ENCODE assay signal across 30 cellular contexts in the genomic region with DNA sequence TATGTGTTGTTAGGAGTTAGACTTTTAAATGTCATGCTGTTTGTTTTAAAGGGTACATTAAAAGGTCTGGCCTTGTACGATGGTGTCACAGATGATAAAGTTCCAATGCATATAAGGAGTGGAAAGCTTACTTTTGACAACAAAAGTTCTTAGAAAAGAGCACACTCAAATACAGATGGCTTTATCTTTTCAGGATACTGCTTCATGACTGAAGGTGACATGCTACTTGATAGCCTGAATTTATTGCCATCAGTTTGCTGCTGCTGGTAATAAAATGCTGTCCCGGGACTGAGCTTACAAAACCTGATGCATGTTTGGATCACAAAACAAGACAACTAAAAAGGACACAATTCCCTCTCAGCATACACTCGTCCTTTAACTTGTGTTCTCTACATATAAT.
"Had no signal": no experiment of that assay in that cellular context is flagged by ENCODE, and none has a peak within 500 bp of the region (broad histone marks: within the 10 kb centered on the region; RNA-seq: fewer than 3 reads in every experiment).

No MANE protein-coding gene starts in this region.

- H3K27ac ChIP-seq: brain microvascular endothelial cell, coronary artery, heart right ventricle had no signal

- ATAC-seq: activated CD8-positive, alpha-beta T cell treated with anti-CD3 and anti-CD28 coated beads for 36 hours; activated T-cell treated with anti-CD3 and anti-CD28 coated beads, Interleukin-2, amount 50 U/mL, for 72 hours; esophagus mucosa; heart right ventricle; T-cell had no signal

- H3K4me3 ChIP-seq: coronary artery, dorsolateral prefrontal cortex, heart right ventricle had no signal

- H3K9me3 ChIP-seq: heart right ventricle had no signal

- H3K9me3 Mint-ChIP-seq: activated CD4-positive, alpha-beta T cell treated with anti-CD3 and anti-CD28 coated beads, Interleukin-2, amount 10 ng/mL, durations not matched to agents 7 days and 5 days; activated CD8-positive, alpha-beta T cell treated with anti-CD3 and anti-CD28 coated beads for 36 hours; activated T-cell treated with anti-CD3 and anti-CD28 coated beads, Interleukin-2, amount 50 U/mL, for 72 hours; central memory CD8-positive, alpha-beta T cell; dendritic cell treated with granulocyte-macrophage colony-stimulating factor and Interleukin-4, amounts not matched to agents 40 ng/mL and 50 ng/mL, for 4 days; endodermal cell; T-cell; T-helper 1 cell treated with Interleukin-12 subunit alpha and Interleukin-12 subunit beta and Interleukin-4 antibody, amounts not matched to agents 30 μg/mL and 1 μg/mL, for 36 hours; T-helper 2 cell treated with Interferon-gamma antibody and Interleukin-4, amounts not matched to agents 5 μg/mL and 100 μg/mL, for 36 hours had no signal

- H3K4me3 Mint-ChIP-seq: activated CD4-positive, alpha-beta T cell treated with anti-CD3 and anti-CD28 coated beads, Interleukin-2, amount 10 ng/mL, durations not matched to agents 7 days and 5 days; activated CD8-positive, alpha-beta T cell treated with anti-CD3 and anti-CD28 coated beads for 36 hours; activated naive CD8-positive, alpha-beta T cell; activated T-cell treated with anti-CD3 and anti-CD28 coated beads, Interleukin-2, amount 50 U/mL, for 72 hours; central memory CD8-positive, alpha-beta T cell; dendritic cell treated with granulocyte-macrophage colony-stimulating factor and Interleukin-4, amounts not matched to agents 40 ng/mL and 50 ng/mL, for 4 days; endodermal cell; T-cell; T-helper 1 cell treated with Interleukin-12 subunit alpha and Interleukin-12 subunit beta and Interleukin-4 antibody, amounts not matched to agents 30 μg/mL and 1 μg/mL, for 36 hours; T-helper 2 cell treated with Interferon-gamma antibody and Interleukin-4, amounts not matched to agents 5 μg/mL and 100 μg/mL, for 36 hours had no signal

- H3K27ac Mint-ChIP-seq: activated CD4-positive, alpha-beta T cell treated with anti-CD3 and anti-CD28 coated beads, Interleukin-2, amount 10 ng/mL, durations not matched to agents 7 days and 5 days; activated naive CD8-positive, alpha-beta T cell; dendritic cell treated with granulocyte-macrophage colony-stimulating factor and Interleukin-4, amounts not matched to agents 40 ng/mL and 50 ng/mL, for 4 days; endodermal cell; T-cell; T-helper 1 cell treated with Interleukin-12 subunit alpha and Interleukin-12 subunit beta and Interleukin-4 antibody, amounts not matched to agents 30 μg/mL and 1 μg/mL, for 36 hours; T-helper 2 cell treated with Interferon-gamma antibody and Interleukin-4, amounts not matched to agents 5 μg/mL and 100 μg/mL, for 36 hours had no signal

- H3K27me3 ChIP-seq: brain microvascular endothelial cell, dorsolateral prefrontal cortex, heart right ventricle had no signal

- DNase-seq: activated CD4-positive, alpha-beta T cell treated with anti-CD3 and anti-CD28 coated beads for 4 hours; activated CD4-positive, alpha-beta T cell treated with anti-CD3 and anti-CD28 coated beads, Interleukin-2, amount 10 ng/mL, durations not matched to agents 7 days and 5 days; activated CD4-positive, alpha-beta T cell treated with anti-CD3 and anti-CD28 coated beads, Interleukin-2, amount 50 U/mL, for 48 hours; activated CD4-positive, CD25-positive, alpha-beta regulatory T cell; activated CD4-positive, CD25-positive, alpha-beta regulatory T cell treated with anti-CD3 and anti-CD28 coated beads, Interleukin-2, amount 50 U/mL, for 72 hours; activated CD8-positive, alpha-beta memory T cell treated with anti-CD3 and anti-CD28 coated beads for 24 hours; activated CD8-positive, alpha-beta T cell treated with anti-CD3 and anti-CD28 coated beads for 36 hours; activated effector memory CD4-positive, alpha-beta T cell treated with Interleukin-2 at 50 U/mL for 16 hours; activated gamma-delta T cell treated with Interleukin-2 at 50 U/mL for 16 hours; activated naive CD4-positive, alpha-beta T cell treated with anti-CD3 and anti-CD28 coated beads, Interleukin-2, amount 50 U/mL, for 16 hours; activated naive CD4-positive, alpha-beta T cell treated with Interleukin-2 at 50 U/mL for 16 hours; activated T-cell treated with anti-CD3 and anti-CD28 coated beads, Interleukin-2, amount 50 U/mL, for 72 hours; amniotic stem cell; anterior cingulate cortex; brain microvascular endothelial cell; dorsolateral prefrontal cortex; effector memory CD4-positive, alpha-beta T cell; endodermal cell; foreskin fibroblast; heart right ventricle; SW 1271; T-cell; T1000 had no signal

- H3K27me3 Mint-ChIP-seq: activated CD4-positive, alpha-beta T cell treated with anti-CD3 and anti-CD28 coated beads, Interleukin-2, amount 10 ng/mL, durations not matched to agents 7 days and 5 days; activated CD8-positive, alpha-beta T cell treated with anti-CD3 and anti-CD28 coated beads for 36 hours; activated naive CD8-positive, alpha-beta T cell; central memory CD8-positive, alpha-beta T cell; dendritic cell treated with granulocyte-macrophage colony-stimulating factor and Interleukin-4, amounts not matched to agents 40 ng/mL and 50 ng/mL, for 4 days; T-cell had no signal

- H3K4me1 Mint-ChIP-seq: central memory CD8-positive, alpha-beta T cell had no signal
